1 cellular context compared by ENCODE assay signal in the genomic region with DNA sequence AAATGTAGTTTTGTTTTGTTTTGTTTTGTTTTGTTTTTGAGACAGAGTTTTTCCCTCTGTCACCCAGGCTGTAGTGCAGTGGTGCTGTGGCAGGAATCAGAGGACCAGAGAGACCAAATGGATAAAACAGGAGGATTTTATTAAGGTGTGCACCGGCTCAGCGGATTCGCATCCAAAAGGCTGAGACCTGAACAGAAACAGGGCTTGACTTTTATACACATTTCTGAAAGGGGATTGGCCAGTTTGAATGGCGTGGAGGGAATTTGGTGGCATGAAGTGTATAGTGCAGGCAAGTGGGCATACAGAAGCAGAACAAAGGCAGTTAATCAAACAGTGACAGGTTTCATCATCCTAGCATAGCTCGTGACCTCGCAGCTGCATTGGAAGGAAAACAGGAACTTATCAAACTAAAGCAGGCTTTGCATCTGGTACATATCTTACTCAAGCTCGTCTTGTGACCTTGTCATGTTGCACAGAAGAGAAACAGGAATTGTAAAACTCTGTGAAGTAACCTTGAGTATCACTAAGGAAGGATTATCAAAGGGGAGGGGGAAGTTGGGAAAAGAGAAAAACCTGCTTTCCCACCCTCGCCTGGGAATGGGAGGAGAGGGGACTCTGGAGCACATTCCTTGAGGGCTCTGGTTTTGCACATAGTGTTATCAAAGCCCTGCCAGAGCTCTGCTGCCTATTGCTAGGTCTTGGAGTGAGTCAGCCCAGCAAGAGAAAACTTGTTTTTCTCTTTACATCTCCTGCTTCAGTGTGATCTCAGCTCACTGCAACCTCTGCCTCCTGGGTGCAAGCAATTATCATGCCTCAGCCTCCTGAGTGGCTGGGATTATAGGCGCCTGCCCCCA.
A peak's percentile ranks its signal among the peaks of the same experiment; 100 is the strongest.
TF ChIP-seq lines count a peak whose summit lies in the region.

No MANE protein-coding gene starts in this region.

TF ChIP-seq in HepG2, 621 proteins besides CTCF, POLR2A, EP300 and RAD21 (continued from another document and continues in another):
- TF ChIP-seq, protein P1, sequence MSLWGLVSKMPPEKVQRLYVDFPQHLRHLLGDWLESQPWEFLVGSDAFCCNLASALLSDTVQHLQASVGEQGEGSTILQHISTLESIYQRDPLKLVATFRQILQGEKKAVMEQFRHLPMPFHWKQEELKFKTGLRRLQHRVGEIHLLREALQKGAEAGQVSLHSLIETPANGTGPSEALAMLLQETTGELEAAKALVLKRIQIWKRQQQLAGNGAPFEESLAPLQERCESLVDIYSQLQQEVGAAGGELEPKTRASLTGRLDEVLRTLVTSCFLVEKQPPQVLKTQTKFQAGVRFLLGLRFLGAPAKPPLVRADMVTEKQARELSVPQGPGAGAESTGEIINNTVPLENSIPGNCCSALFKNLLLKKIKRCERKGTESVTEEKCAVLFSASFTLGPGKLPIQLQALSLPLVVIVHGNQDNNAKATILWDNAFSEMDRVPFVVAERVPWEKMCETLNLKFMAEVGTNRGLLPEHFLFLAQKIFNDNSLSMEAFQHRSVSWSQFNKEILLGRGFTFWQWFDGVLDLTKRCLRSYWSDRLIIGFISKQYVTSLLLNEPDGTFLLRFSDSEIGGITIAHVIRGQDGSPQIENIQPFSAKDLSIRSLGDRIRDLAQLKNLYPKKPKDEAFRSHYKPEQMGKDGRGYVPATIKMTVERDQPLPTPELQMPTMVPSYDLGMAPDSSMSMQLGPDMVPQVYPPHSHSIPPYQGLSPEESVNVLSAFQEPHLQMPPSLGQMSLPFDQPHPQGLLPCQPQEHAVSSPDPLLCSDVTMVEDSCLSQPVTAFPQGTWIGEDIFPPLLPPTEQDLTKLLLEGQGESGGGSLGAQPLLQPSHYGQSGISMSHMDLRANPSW (CRISPR knock-in tag; IDR thresholded peaks at IDR 0.05; ENCODE audit: borderline replicate concordance) = no peak
- TF ChIP-seq NCOA2 (CRISPR knock-in tag; IDR thresholded peaks at IDR 0.05) = peak; percentile 82
- TF ChIP-seq ZNF138 (CRISPR knock-in tag; IDR thresholded peaks at IDR 0.05; ENCODE audit: low read depth) = no peak
- TF ChIP-seq FOSL2 (CRISPR knock-in tag; IDR thresholded peaks at IDR 0.05) = peak; percentile 60
- TF ChIP-seq ETV5 (CRISPR knock-in tag; IDR thresholded peaks at IDR 0.05; ENCODE audit: borderline replicate concordance) = peak; percentile 38; the same call in 1 of the 2 replicates
- no peak for TF ChIP-seq CREB1 (IDR thresholded peaks at IDR 0.05)
- no peak for TF ChIP-seq CREB1 (CRISPR knock-in tag; IDR thresholded peaks at IDR 0.05)
- TF ChIP-seq ZNF7 (CRISPR knock-in tag; IDR thresholded peaks at IDR 0.05) = peak; percentile 92
- TF ChIP-seq, protein P2, sequence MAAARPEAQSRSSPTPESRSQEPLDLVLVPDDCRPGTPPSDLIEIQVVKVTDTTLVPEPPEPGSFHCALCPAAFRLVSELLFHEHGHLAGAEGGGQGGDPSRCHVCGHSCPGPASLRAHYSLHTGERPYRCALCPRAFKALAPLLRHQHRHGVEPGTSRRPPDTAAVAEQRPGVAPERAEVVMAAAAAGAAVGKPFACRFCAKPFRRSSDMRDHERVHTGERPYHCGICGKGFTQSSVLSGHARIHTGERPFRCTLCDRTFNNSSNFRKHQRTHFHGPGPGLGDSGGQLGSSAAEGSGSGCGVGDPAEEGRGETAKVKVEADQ (CRISPR knock-in tag; IDR thresholded peaks at IDR 0.05; ENCODE audit: borderline replicate concordance) = no peak
- no peak for TF ChIP-seq ZNF350 (CRISPR knock-in tag; IDR thresholded peaks at IDR 0.05; ENCODE audit: borderline replicate concordance, low read depth)
- no peak for TF ChIP-seq EHMT2 (IDR thresholded peaks at IDR 0.05; ENCODE audit: borderline replicate concordance, low read depth, low read length)
- 0 out of 2 replicates have a peak, but pooled peaks have one; percentile 28 for TF ChIP-seq DMAP1 (CRISPR knock-in tag; IDR thresholded peaks at IDR 0.05)
- TF ChIP-seq, protein P3, sequence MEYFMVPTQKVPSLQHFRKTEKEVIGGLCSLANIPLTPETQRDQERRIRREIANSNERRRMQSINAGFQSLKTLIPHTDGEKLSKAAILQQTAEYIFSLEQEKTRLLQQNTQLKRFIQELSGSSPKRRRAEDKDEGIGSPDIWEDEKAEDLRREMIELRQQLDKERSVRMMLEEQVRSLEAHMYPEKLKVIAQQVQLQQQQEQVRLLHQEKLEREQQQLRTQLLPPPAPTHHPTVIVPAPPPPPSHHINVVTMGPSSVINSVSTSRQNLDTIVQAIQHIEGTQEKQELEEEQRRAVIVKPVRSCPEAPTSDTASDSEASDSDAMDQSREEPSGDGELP (IDR thresholded peaks at IDR 0.05; ENCODE audit: borderline replicate concordance, low read depth) = peak; percentile 32; the same call in 1 of the 2 replicates
- TF ChIP-seq PHF21A (CRISPR knock-in tag; IDR thresholded peaks at IDR 0.05) = 0 out of 2 replicates have a peak, but pooled peaks have one; percentile 39
- TF ChIP-seq TBL1XR1 (IDR thresholded peaks at IDR 0.05; ENCODE audit: borderline replicate concordance, low read length, partially characterized antibody) = no peak
- TF ChIP-seq, protein P4, sequence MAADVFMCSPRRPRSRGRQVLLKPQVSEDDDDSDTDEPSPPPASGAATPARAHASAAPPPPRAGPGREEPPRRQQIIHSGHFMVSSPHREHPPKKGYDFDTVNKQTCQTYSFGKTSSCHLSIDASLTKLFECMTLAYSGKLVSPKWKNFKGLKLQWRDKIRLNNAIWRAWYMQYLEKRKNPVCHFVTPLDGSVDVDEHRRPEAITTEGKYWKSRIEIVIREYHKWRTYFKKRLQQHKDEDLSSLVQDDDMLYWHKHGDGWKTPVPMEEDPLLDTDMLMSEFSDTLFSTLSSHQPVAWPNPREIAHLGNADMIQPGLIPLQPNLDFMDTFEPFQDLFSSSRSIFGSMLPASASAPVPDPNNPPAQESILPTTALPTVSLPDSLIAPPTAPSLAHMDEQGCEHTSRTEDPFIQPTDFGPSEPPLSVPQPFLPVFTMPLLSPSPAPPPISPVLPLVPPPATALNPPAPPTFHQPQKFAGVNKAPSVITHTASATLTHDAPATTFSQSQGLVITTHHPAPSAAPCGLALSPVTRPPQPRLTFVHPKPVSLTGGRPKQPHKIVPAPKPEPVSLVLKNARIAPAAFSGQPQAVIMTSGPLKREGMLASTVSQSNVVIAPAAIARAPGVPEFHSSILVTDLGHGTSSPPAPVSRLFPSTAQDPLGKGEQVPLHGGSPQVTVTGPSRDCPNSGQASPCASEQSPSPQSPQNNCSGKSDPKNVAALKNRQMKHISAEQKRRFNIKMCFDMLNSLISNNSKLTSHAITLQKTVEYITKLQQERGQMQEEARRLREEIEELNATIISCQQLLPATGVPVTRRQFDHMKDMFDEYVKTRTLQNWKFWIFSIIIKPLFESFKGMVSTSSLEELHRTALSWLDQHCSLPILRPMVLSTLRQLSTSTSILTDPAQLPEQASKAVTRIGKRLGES (CRISPR knock-in tag; IDR thresholded peaks at IDR 0.05; ENCODE audit: borderline replicate concordance) = no peak
- no peak for TF ChIP-seq ZSCAN29 (CRISPR knock-in tag; conservative IDR thresholded peaks at IDR 0.05)
- TF ChIP-seq NFE2L1 (CRISPR knock-in tag; IDR thresholded peaks at IDR 0.05; ENCODE audit: borderline replicate concordance) = no peak
- TF ChIP-seq RXRA (CRISPR knock-in tag; IDR thresholded peaks at IDR 0.05) = no peak
- TF ChIP-seq U2AF2 (IDR thresholded peaks at IDR 0.05; ENCODE audit: low read depth, low read length) = no peak
- no peak for TF ChIP-seq ZSCAN9 (CRISPR knock-in tag; IDR thresholded peaks at IDR 0.05; ENCODE audit: borderline replicate concordance)
- peak; percentile 57; the same call in 1 of the 2 replicates for TF ChIP-seq KAT8 (CRISPR knock-in tag; IDR thresholded peaks at IDR 0.05)
- TF ChIP-seq, protein P5, sequence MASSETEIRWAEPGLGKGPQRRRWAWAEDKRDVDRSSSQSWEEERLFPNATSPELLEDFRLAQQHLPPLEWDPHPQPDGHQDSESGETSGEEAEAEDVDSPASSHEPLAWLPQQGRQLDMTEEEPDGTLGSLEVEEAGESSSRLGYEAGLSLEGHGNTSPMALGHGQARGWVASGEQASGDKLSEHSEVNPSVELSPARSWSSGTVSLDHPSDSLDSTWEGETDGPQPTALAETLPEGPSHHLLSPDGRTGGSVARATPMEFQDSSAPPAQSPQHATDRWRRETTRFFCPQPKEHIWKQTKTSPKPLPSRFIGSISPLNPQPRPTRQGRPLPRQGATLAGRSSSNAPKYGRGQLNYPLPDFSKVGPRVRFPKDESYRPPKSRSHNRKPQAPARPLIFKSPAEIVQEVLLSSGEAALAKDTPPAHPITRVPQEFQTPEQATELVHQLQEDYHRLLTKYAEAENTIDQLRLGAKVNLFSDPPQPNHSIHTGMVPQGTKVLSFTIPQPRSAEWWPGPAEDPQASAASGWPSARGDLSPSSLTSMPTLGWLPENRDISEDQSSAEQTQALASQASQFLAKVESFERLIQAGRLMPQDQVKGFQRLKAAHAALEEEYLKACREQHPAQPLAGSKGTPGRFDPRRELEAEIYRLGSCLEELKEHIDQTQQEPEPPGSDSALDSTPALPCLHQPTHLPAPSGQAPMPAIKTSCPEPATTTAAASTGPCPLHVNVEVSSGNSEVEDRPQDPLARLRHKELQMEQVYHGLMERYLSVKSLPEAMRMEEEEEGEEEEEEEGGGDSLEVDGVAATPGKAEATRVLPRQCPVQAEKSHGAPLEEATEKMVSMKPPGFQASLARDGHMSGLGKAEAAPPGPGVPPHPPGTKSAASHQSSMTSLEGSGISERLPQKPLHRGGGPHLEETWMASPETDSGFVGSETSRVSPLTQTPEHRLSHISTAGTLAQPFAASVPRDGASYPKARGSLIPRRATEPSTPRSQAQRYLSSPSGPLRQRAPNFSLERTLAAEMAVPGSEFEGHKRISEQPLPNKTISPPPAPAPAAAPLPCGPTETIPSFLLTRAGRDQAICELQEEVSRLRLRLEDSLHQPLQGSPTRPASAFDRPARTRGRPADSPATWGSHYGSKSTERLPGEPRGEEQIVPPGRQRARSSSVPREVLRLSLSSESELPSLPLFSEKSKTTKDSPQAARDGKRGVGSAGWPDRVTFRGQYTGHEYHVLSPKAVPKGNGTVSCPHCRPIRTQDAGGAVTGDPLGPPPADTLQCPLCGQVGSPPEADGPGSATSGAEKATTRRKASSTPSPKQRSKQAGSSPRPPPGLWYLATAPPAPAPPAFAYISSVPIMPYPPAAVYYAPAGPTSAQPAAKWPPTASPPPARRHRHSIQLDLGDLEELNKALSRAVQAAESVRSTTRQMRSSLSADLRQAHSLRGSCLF (CRISPR knock-in tag; IDR thresholded peaks at IDR 0.05; ENCODE audit: borderline replicate concordance) = no peak
- no peak for TF ChIP-seq ZNF547 (CRISPR knock-in tag; IDR thresholded peaks at IDR 0.05)
- no peak for TF ChIP-seq ZNF468 (CRISPR knock-in tag; IDR thresholded peaks at IDR 0.05)
- TF ChIP-seq, protein P6, sequence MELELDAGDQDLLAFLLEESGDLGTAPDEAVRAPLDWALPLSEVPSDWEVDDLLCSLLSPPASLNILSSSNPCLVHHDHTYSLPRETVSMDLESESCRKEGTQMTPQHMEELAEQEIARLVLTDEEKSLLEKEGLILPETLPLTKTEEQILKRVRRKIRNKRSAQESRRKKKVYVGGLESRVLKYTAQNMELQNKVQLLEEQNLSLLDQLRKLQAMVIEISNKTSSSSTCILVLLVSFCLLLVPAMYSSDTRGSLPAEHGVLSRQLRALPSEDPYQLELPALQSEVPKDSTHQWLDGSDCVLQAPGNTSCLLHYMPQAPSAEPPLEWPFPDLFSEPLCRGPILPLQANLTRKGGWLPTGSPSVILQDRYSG (CRISPR knock-in tag; IDR thresholded peaks at IDR 0.05) = no peak
- no peak for TF ChIP-seq PHB2 (IDR thresholded peaks at IDR 0.05; ENCODE audit: partially characterized antibody)
- TF ChIP-seq, protein P7, sequence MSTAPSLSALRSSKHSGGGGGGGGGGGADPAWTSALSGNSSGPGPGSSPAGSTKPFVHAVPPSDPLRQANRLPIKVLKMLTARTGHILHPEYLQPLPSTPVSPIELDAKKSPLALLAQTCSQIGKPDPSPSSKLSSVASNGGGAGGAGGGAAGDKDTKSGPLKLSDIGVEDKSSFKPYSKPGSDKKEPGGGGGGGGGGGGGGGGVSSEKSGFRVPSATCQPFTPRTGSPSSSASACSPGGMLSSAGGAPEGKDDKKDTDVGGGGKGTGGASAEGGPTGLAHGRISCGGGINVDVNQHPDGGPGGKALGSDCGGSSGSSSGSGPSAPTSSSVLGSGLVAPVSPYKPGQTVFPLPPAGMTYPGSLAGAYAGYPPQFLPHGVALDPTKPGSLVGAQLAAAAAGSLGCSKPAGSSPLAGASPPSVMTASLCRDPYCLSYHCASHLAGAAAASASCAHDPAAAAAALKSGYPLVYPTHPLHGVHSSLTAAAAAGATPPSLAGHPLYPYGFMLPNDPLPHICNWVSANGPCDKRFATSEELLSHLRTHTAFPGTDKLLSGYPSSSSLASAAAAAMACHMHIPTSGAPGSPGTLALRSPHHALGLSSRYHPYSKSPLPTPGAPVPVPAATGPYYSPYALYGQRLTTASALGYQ (CRISPR knock-in tag; IDR thresholded peaks at IDR 0.05) = no peak
- TF ChIP-seq NR2F6 (IDR thresholded peaks at IDR 0.05) = no peak
- peak; percentile 66 for TF ChIP-seq NR2F6 (CRISPR knock-in tag; IDR thresholded peaks at IDR 0.05)
- TF ChIP-seq MAFF (IDR thresholded peaks at IDR 0.05; ENCODE audit: low read depth, low read length) = no peak
- no peak for TF ChIP-seq ATM (IDR thresholded peaks at IDR 0.05; ENCODE audit: borderline replicate concordance)
- TF ChIP-seq ZBTB21 (CRISPR knock-in tag; IDR thresholded peaks at IDR 0.05) = no peak
- TF ChIP-seq BCL6 (CRISPR knock-in tag; IDR thresholded peaks at IDR 0.05) = peak; percentile 53; the same call in 1 of the 2 replicates
- TF ChIP-seq ISL2 (CRISPR knock-in tag; IDR thresholded peaks at IDR 0.05) = peak; percentile 44; the same call in 1 of the 2 replicates
- TF ChIP-seq, protein P8, sequence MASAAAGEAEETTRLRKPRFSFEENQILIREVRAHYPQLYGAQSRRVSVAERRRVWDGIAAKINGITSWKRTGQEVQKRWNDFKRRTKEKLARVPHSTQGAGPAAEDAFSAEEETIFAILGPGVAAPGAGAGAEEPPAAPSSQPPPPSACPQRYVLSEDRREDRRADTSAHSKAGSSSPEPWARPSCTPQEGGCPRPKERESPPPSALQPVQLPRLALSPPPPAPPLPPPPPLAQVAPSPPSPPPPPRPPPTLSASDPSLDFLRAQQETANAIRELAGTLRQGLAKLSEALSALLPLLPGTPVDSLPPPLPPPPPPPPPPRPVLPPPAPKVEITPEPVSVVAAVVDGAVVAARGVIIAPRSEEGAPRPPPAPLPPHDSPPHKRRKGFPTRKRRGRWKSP (CRISPR knock-in tag; IDR thresholded peaks at IDR 0.05) = no peak
- TF ChIP-seq, protein P9, sequence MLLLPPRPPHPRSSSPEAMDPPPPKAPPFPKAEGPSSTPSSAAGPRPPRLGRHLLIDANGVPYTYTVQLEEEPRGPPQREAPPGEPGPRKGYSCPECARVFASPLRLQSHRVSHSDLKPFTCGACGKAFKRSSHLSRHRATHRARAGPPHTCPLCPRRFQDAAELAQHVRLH (CRISPR knock-in tag; IDR thresholded peaks at IDR 0.05; ENCODE audit: borderline replicate concordance, low read depth) = 0 out of 2 replicates have a peak, but pooled peaks have one; percentile 19
- no peak for TF ChIP-seq KDM5B (CRISPR knock-in tag; IDR thresholded peaks at IDR 0.05; ENCODE audit: borderline replicate concordance)
- TF ChIP-seq SOX5 (CRISPR knock-in tag; IDR thresholded peaks at IDR 0.05; ENCODE audit: borderline replicate concordance) = peak; percentile 87
- TF ChIP-seq KLF12 (CRISPR knock-in tag; IDR thresholded peaks at IDR 0.05; ENCODE audit: borderline replicate concordance) = no peak
- TF ChIP-seq AGO2 (optimal IDR thresholded peaks at IDR 0.05; ENCODE audit: low read depth, low read length) = no peak
